In genomic region chr5:65102826-65103673, GRCh38 we compare ENCODE assay signal across 8 cellular contexts.
A peak's percentile ranks its signal among the peaks of the same experiment; 100 is the strongest.
DNase-seq lines count a peak whose midpoint lies in the region; ATAC-seq and TF ChIP-seq lines count a peak whose summit lies in the region.

No MANE protein-coding gene starts in this region.

- H3K4me3 Mint-ChIP-seq in activated B cell treated with CpG ODN at 0.5 μM for 24 hours: peak overlapping the region; percentile 88

- CTCF ChIA-PET in activated B cell treated with CpG ODN at 0.5 μM for 24 hours (lab: Charles Lee): interaction anchor here (1.0 to 2.4 kb wide), 8 partner anchors 28 to 380 kb away, joined by 3 to 10 read pairs (median 4); no protein-coding TSS in a partner anchor

- H3K27ac ChIP-seq in layer of hippocampus (ENCODE audit: low read depth, low read length): peak overlapping the region; percentile 42

- peak; percentile 40 for DNase-seq in NCI-H1417 treated with DMSO at 0.1 percent for 48 hours (lab: John Stamatoyannopoulos, UW)
- DNase-seq in activated B cell treated with CpG ODN at 0.5 μM for 24 hours: peak; percentile 57
- DNase-seq in cerebellar cortex (ENCODE audit: low spot score): peak; percentile 49
- DNase-seq in stimulated activated CD4-positive, alpha-beta T cell treated with anti-CD3 and anti-CD28 coated beads, Interleukin-4, amount 100 ng/mL, for 4 hours: peak; percentile 38 to 41
- no peak for DNase-seq in SIG-M5 treated with dmso at 0.1 percent for 504 hours (lab: John Stamatoyannopoulos, UW; ENCODE audit: unreplicated experiment)

- POLR2A ChIA-PET in activated B cell treated with CpG ODN at 0.5 μM for 24 hours (lab: Charles Lee): interaction anchor here (0.6 to 2.0 kb wide), 9 partner anchors 42 to 1902 kb away, joined by 3 to 11 read pairs (median 4); no protein-coding TSS in a partner anchor

- no peaks in the 10 kb centered on the region for H3K27me3 ChIP-seq in layer of hippocampus (ENCODE audit: control insufficient read depth, insufficient read depth, low read length)

- H3K4me1 Mint-ChIP-seq in activated B cell treated with CpG ODN at 0.5 μM for 24 hours: peaks cover 27% of the 10 kb centered on the region

- TF ChIP-seq CTCF in GM12875 (IDR thresholded peaks at IDR 0.05; ENCODE audit: borderline replicate concordance, insufficient read depth, low read depth, low read length) (peak; percentile 24; the same call in 1 of the 2 replicates), activated B cell treated with CpG ODN at 0.5 μM for 24 hours (IDR thresholded peaks at IDR 0.05) (no peak)

- no peaks in the 10 kb centered on the region for H3K27me3 Mint-ChIP-seq in activated B cell treated with CpG ODN at 0.5 μM for 24 hours

- no peaks in the 10 kb centered on the region for H3K36me3 Mint-ChIP-seq in activated B cell treated with CpG ODN at 0.5 μM for 24 hours (ENCODE audit: low read depth)

- peak overlapping the region; percentile 91 for H3K27ac Mint-ChIP-seq in activated B cell treated with CpG ODN at 0.5 μM for 24 hours

- intact Hi-C loops in activated B cell treated with CpG ODN at 0.5 μM for 24 hours (cut with micrococcal nuclease): loop anchor here (1.0 to 10.0 kb wide), 9 partner anchors 27 to 522 kb away; partner anchors contain the start of genes CENPK, PPWD1, SHLD3 and TRAPPC13

- ATAC-seq in HG02588 (IDR thresholded peaks at IDR 0.05; ENCODE audit: unreplicated experiment): peak; percentile 80
- peak; percentile 89 for ATAC-seq in activated B cell treated with CpG ODN at 0.5 μM for 24 hours (ENCODE audit: low read depth)

- H3K4me3 ChIP-seq in GM12875 (ENCODE audit: low read depth, low read length): peak overlapping the region; percentile 61

- H3K9me3 Mint-ChIP-seq in activated B cell treated with CpG ODN at 0.5 μM for 24 hours: no peaks in the 10 kb centered on the region
